1 cellular context compared by ENCODE assay signal in the genomic region with DNA sequence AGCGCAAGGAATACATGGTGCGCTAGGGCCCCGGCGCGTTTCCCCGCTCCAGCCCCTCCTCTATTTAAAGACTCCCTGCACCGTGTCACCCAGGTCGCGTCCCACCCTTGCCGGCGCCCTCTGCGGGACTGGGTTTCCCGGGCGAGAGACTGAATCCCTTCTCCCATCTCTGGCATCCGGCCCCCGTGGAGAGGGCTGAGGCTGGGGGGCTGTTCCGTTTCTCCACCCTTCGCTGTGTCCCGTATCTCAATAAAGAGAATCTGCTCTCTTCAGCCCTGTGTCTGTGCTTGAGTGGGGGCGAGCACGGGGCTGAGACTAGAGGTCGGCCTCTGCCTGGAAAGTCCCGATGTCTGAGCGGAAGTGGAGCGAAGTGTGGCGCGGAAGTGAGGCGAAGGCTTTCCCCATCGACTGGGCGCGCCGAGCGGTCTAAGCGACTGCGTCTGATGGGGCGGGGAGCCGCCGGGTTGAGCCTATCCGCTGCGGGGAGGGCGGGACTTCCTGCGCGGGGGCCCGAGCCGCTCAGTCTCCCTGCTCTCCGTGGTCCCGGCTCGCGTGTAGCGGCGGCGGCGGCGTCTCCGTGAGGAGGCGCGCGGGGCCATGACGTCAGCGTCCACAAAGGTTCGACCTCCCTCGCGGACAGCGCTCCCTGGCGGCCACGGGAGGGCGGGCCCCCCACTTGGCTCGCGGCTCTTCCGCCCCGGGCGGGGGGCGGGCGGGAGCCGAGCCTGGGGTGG.
TF ChIP-seq lines count a peak whose summit lies in the region.

No MANE protein-coding gene starts in this region.

TF ChIP-seq in K562, 482 proteins besides CTCF, POLR2A, EP300 and RAD21 (continued from another document):
- TF ChIP-seq, protein P1, sequence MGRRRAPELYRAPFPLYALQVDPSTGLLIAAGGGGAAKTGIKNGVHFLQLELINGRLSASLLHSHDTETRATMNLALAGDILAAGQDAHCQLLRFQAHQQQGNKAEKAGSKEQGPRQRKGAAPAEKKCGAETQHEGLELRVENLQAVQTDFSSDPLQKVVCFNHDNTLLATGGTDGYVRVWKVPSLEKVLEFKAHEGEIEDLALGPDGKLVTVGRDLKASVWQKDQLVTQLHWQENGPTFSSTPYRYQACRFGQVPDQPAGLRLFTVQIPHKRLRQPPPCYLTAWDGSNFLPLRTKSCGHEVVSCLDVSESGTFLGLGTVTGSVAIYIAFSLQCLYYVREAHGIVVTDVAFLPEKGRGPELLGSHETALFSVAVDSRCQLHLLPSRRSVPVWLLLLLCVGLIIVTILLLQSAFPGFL (CRISPR knock-in tag; IDR thresholded peaks at IDR 0.05) = no peak
- TF ChIP-seq LEF1 (IDR thresholded peaks at IDR 0.05) (no peak), SIN3A (IDR thresholded peaks at IDR 0.05; ENCODE audit: borderline replicate concordance in 2 of 2, control insufficient read depth in 1 of 2, low read depth in 2 of 2, low read length in 2 of 2) (0 out of 4 replicates have a peak, but pooled peaks of 1 of the 2 experiments have one; percentile 15), ZBTB8A (IDR thresholded peaks at IDR 0.05; ENCODE audit: partially characterized antibody) (no peak), TCF7 (IDR thresholded peaks at IDR 0.05; ENCODE audit: borderline replicate concordance) (no peak; the same call in 1 of the 2 replicates), ZC3H11A (IDR thresholded peaks at IDR 0.05; ENCODE audit: low read depth, low read length) (no peak), CSDE1 (IDR thresholded peaks at IDR 0.05) (no peak), BRD4 (IDR thresholded peaks at IDR 0.05) (no peak), SOX6 (IDR thresholded peaks at IDR 0.05) (no peak), ELF4 (CRISPR knock-in tag; IDR thresholded peaks at IDR 0.05) (peak; percentile 56; the same call in 1 of the 2 replicates), SMC3 (conservative IDR thresholded peaks at IDR 0.05; ENCODE audit: insufficient read depth, low read depth, low read length) (no peak), TRIM28 (IDR thresholded peaks at IDR 0.05) (no peak), FOXJ2 (tag; IDR thresholded peaks at IDR 0.05) (peak; percentile 60; the same call in 1 of the 2 replicates), CEBPG (CRISPR knock-in tag; IDR thresholded peaks at IDR 0.05) (no peak), CEBPG (tag; conservative IDR thresholded peaks at IDR 0.05 in 1 of 2, IDR thresholded peaks at IDR 0.05 in 1 of 2) (no peak), POLR3G (IDR thresholded peaks at IDR 0.05; ENCODE audit: extremely low read depth, insufficient read length, insufficient replicate concordance) (no peak), ZNF830 (CRISPR knock-in tag; IDR thresholded peaks at IDR 0.05) (no peak), PRMT5 (CRISPR knock-in tag; IDR thresholded peaks at IDR 0.05) (no peak), CCNT2 (IDR thresholded peaks at IDR 0.05; ENCODE audit: borderline replicate concordance, extremely low read depth, insufficient read length, low read depth, low read length) (peak; percentile 58), MEF2D (tag; conservative IDR thresholded peaks at IDR 0.05; ENCODE audit: low read depth) (no peak), ZNF165 (CRISPR knock-in tag; IDR thresholded peaks at IDR 0.05; ENCODE audit: borderline replicate concordance) (no peak), ZNF184 (CRISPR knock-in tag; IDR thresholded peaks at IDR 0.05) (no peak), PTRF (tag; IDR thresholded peaks at IDR 0.05) (no peak), TCFL5 (CRISPR knock-in tag; conservative IDR thresholded peaks at IDR 0.05) (no peak), ETV1 (tag; conservative IDR thresholded peaks at IDR 0.05; ENCODE audit: low read depth) (peak; percentile 68), ZNF324 (CRISPR knock-in tag; IDR thresholded peaks at IDR 0.05) (no peak), MTA2 (IDR thresholded peaks at IDR 0.05; ENCODE audit: low read depth) (peak; percentile 75), HDAC3 (IDR thresholded peaks at IDR 0.05; ENCODE audit: borderline replicate concordance, partially characterized antibody) (no peak), FOXJ3 (CRISPR knock-in tag; IDR thresholded peaks at IDR 0.05) (no peak)
- TF ChIP-seq, protein P2, sequence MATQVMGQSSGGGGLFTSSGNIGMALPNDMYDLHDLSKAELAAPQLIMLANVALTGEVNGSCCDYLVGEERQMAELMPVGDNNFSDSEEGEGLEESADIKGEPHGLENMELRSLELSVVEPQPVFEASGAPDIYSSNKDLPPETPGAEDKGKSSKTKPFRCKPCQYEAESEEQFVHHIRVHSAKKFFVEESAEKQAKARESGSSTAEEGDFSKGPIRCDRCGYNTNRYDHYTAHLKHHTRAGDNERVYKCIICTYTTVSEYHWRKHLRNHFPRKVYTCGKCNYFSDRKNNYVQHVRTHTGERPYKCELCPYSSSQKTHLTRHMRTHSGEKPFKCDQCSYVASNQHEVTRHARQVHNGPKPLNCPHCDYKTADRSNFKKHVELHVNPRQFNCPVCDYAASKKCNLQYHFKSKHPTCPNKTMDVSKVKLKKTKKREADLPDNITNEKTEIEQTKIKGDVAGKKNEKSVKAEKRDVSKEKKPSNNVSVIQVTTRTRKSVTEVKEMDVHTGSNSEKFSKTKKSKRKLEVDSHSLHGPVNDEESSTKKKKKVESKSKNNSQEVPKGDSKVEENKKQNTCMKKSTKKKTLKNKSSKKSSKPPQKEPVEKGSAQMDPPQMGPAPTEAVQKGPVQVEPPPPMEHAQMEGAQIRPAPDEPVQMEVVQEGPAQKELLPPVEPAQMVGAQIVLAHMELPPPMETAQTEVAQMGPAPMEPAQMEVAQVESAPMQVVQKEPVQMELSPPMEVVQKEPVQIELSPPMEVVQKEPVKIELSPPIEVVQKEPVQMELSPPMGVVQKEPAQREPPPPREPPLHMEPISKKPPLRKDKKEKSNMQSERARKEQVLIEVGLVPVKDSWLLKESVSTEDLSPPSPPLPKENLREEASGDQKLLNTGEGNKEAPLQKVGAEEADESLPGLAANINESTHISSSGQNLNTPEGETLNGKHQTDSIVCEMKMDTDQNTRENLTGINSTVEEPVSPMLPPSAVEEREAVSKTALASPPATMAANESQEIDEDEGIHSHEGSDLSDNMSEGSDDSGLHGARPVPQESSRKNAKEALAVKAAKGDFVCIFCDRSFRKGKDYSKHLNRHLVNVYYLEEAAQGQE (CRISPR knock-in tag; IDR thresholded peaks at IDR 0.05; ENCODE audit: low read depth) = 0 out of 2 replicates have a peak, but pooled peaks have one; percentile 29
- TF ChIP-seq, protein P3, sequence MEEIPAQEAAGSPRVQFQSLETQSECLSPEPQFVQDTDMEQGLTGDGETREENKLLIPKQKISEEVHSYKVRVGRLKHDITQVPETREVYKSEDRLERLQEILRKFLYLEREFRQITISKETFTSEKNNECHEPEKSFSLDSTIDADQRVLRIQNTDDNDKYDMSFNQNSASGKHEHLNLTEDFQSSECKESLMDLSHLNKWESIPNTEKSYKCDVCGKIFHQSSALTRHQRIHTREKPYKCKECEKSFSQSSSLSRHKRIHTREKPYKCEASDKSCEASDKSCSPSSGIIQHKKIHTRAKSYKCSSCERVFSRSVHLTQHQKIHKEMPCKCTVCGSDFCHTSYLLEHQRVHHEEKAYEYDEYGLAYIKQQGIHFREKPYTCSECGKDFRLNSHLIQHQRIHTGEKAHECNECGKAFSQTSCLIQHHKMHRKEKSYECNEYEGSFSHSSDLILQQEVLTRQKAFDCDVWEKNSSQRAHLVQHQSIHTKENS (CRISPR knock-in tag; IDR thresholded peaks at IDR 0.05) = no peak
- TF ChIP-seq, protein P4, sequence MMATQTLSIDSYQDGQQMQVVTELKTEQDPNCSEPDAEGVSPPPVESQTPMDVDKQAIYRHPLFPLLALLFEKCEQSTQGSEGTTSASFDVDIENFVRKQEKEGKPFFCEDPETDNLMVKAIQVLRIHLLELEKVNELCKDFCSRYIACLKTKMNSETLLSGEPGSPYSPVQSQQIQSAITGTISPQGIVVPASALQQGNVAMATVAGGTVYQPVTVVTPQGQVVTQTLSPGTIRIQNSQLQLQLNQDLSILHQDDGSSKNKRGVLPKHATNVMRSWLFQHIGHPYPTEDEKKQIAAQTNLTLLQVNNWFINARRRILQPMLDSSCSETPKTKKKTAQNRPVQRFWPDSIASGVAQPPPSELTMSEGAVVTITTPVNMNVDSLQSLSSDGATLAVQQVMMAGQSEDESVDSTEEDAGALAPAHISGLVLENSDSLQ (IDR thresholded peaks at IDR 0.05) = 0 out of 2 replicates have a peak, but pooled peaks have one; percentile 42
- TF ChIP-seq, protein P5, sequence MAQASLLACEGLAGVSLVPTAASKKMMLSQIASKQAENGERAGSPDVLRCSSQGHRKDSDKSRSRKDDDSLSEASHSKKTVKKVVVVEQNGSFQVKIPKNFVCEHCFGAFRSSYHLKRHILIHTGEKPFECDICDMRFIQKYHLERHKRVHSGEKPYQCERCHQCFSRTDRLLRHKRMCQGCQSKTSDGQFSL (CRISPR knock-in tag; IDR thresholded peaks at IDR 0.05) = peak; percentile 71
- TF ChIP-seq, protein P5 (tag; IDR thresholded peaks at IDR 0.05) = 0 out of 4 replicates have a peak, but pooled peaks of 1 of the 2 experiments have one; percentile 33
- TF ChIP-seq, protein P6, sequence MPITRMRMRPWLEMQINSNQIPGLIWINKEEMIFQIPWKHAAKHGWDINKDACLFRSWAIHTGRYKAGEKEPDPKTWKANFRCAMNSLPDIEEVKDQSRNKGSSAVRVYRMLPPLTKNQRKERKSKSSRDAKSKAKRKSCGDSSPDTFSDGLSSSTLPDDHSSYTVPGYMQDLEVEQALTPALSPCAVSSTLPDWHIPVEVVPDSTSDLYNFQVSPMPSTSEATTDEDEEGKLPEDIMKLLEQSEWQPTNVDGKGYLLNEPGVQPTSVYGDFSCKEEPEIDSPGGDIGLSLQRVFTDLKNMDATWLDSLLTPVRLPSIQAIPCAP (CRISPR knock-in tag; IDR thresholded peaks at IDR 0.05; ENCODE audit: borderline replicate concordance) = no peak
- TF ChIP-seq, protein P7, sequence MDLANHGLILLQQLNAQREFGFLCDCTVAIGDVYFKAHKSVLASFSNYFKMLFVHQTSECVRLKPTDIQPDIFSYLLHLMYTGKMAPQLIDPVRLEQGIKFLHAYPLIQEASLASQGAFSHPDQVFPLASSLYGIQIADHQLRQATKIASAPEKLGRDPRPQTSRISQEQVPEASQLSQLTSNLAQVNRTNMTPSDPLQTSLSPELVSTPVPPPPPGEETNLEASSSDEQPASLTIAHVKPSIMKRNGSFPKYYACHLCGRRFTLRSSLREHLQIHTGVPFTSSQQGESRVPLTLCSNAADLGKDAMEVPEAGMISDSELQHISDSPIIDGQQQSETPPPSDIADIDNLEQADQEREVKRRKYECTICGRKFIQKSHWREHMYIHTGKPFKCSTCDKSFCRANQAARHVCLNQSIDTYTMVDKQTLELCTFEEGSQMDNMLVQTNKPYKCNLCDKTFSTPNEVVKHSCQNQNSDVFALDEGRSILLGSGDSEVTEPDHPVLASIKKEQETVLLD (IDR thresholded peaks at IDR 0.05) = peak; percentile 82
- TF ChIP-seq, protein P8, sequence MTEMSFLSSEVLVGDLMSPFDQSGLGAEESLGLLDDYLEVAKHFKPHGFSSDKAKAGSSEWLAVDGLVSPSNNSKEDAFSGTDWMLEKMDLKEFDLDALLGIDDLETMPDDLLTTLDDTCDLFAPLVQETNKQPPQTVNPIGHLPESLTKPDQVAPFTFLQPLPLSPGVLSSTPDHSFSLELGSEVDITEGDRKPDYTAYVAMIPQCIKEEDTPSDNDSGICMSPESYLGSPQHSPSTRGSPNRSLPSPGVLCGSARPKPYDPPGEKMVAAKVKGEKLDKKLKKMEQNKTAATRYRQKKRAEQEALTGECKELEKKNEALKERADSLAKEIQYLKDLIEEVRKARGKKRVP (CRISPR knock-in tag; IDR thresholded peaks at IDR 0.05) = no peak; the same call in 1 of the 2 replicates
- TF ChIP-seq, protein P9, sequence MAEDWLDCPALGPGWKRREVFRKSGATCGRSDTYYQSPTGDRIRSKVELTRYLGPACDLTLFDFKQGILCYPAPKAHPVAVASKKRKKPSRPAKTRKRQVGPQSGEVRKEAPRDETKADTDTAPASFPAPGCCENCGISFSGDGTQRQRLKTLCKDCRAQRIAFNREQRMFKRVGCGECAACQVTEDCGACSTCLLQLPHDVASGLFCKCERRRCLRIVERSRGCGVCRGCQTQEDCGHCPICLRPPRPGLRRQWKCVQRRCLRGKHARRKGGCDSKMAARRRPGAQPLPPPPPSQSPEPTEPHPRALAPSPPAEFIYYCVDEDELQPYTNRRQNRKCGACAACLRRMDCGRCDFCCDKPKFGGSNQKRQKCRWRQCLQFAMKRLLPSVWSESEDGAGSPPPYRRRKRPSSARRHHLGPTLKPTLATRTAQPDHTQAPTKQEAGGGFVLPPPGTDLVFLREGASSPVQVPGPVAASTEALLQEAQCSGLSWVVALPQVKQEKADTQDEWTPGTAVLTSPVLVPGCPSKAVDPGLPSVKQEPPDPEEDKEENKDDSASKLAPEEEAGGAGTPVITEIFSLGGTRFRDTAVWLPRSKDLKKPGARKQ (CRISPR knock-in tag; IDR thresholded peaks at IDR 0.05) = no peak
